In the genomic region with DNA sequence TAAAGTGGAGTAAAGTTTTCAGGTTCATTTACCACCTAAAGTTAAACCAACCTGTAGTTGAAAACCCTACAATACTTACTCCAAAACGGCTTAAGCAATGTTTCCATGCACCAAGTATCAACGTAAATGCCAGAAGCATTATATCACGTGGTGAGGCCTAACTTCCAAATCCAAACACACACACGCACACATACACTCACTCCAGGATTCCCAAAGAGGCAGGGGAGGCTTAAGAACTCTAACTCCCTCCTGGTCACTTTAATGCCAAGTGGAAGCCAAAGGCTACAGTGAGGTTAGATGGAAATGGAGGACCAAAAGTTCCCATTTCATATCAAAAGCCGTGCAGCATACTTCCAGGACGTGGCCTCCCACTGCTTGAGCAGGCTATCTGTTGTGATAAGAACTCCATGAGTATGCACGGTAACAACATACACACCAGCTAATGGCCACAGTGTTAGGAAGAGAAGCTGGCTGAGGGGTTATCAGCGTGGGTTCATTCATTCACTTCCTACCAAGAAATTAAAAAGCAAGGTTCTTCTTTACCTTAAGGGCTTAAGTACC, we compare ENCODE assay signal across 20 cellular contexts.
DNase-seq lines count a peak whose midpoint lies in the region; ATAC-seq, FAIRE-seq and TF ChIP-seq lines count a peak whose summit lies in the region.
"Had no signal": no experiment of that assay in that cellular context is flagged by ENCODE, and none has a peak within 500 bp of the region (broad histone marks: within the 10 kb centered on the region; RNA-seq: fewer than 3 reads in every experiment).

No MANE protein-coding gene starts in this region.

- H3K4me2 ChIP-seq in IMR-90 (ENCODE audit: low read depth, low read length) (no peak overlapping the region), astrocyte (ENCODE audit: low read length) (no peak overlapping the region)

- H2AK5ac ChIP-seq in IMR-90 (ENCODE audit: low read depth, low read length), result peak overlapping the region; percentile 65

- peaks cover 17% of the 10 kb centered on the region for H3K4me1 ChIP-seq in IMR-90 (ENCODE audit: control insufficient read depth, insufficient read depth, low read length)
- no peaks in the 10 kb centered on the region for H3K4me1 ChIP-seq in astrocyte (ENCODE audit: insufficient read depth, low read length)
- H3K4me1 ChIP-seq in foreskin keratinocyte, result peaks cover 38% of the 10 kb centered on the region

- in situ Hi-C loops in IMR-90 (cut with MboI; ENCODE audit: low sequenced_read_pairs), result no loop called here

- no TSS peak for BruUV-seq in IMR-90 (replicated peaks; lab: Mats Ljungman, UMichigan)

- no peak for TF ChIP-seq POLR2A in IMR-90 (IDR thresholded peaks at IDR 0.05; ENCODE audit: low read depth, low read length)

- no peaks in the 10 kb centered on the region for H3K9me3 Mint-ChIP-seq in astrocyte (ENCODE audit: unreplicated experiment)

- peak overlapping the region; percentile 72; the same call in 1 of the 2 replicates for H3K4ac ChIP-seq in IMR-90 (ENCODE audit: low read depth, low read length)

- H4K20me1 ChIP-seq in IMR-90 (ENCODE audit: insufficient read depth, low read length), result 0 out of 2 replicates have a peak, but pooled peaks cover 7% of the 10 kb centered on the region
- H4K20me1 ChIP-seq in astrocyte (ENCODE audit: insufficient read depth, low read length), result no peaks in the 10 kb centered on the region

- POLR2A ChIA-PET in IMR-90 (lab: Charles Lee; ENCODE audit: unreplicated experiment), result no interaction called here

- intact Hi-C loops in IMR-90 (cut with micrococcal nuclease), result no loop called here

- no peak overlapping the region for H3K27ac Mint-ChIP-seq in astrocyte (ENCODE audit: unreplicated experiment)
- H3K27ac Mint-ChIP-seq: activated naive CD8-positive, alpha-beta T cell treated with anti-CD3 and anti-CD28 coated beads, Interleukin-2, amount 50 U/mL, for 24 hours; activated T-helper 2 cell treated with anti-CD3 and anti-CD28 coated beads, Interferon-gamma antibody, Interleukin-2, Interleukin-4, amounts not matched to agents 10 μg/mL and 5 μg/mL and 100 μg/mL, durations not matched to agents 14 hours and 24 hours and 36 hours; T-helper 1 cell treated with Interleukin-12 subunit alpha and Interleukin-12 subunit beta and Interleukin-4 antibody, amounts not matched to agents 30 μg/mL and 1 μg/mL, for 36 hours had no signal

- peak overlapping the region; percentile 48 for H4K91ac ChIP-seq in IMR-90 (ENCODE audit: insufficient read depth, low read depth, low read length)

- peak overlapping the region; percentile 47; the same call in 1 of the 2 replicates for H2BK20ac ChIP-seq in IMR-90 (ENCODE audit: low read depth, low read length)

- no peak overlapping the region for H3K4me3 Mint-ChIP-seq in astrocyte (ENCODE audit: unreplicated experiment)
- H3K4me3 Mint-ChIP-seq: activated naive CD8-positive, alpha-beta T cell treated with anti-CD3 and anti-CD28 coated beads, Interleukin-2, amount 50 U/mL, for 24 hours; T-helper 1 cell treated with Interleukin-12 subunit alpha and Interleukin-12 subunit beta and Interleukin-4 antibody, amounts not matched to agents 30 μg/mL and 1 μg/mL, for 36 hours had no signal

- H3K14ac ChIP-seq in IMR-90 (replicated peaks; ENCODE audit: low read depth, low read length), result peak overlapping the region; percentile 81

- peaks cover 16% of the 10 kb centered on the region for H3K36me3 Mint-ChIP-seq in astrocyte (ENCODE audit: low read depth, unreplicated experiment)

- WGBS in IMR-90 (ENCODE audit: extremely low coverage in 2 of 2, insufficient read length in 1 of 2), 2 experiments, result 20% methylated on average over 1 of the region's 8 CpGs; no CpG with 5 or more reads in 1 of the 2 experiments

- peak overlapping the region in 1 of 2 experiments; percentile 66; a peak in 2 of 4 replicates for H4K8ac ChIP-seq in IMR-90 (ENCODE audit: low read depth in 2 of 2, low read length in 2 of 2)

- no peak for FAIRE-seq in astrocyte (lab: Jason Lieb, UNC)
- FAIRE-seq: H1 had no signal

- peak overlapping the region; percentile 78; the same call in 1 of the 3 replicates for H2BK15ac ChIP-seq in IMR-90 (ENCODE audit: low read depth, low read length)

- H3K79me2 ChIP-seq in astrocyte (ENCODE audit: insufficient read depth, low read length), result no peaks in the 10 kb centered on the region

- no peaks in the 10 kb centered on the region for H3K27me3 ChIP-seq in IMR-90 (ENCODE audit: control insufficient read depth, insufficient read depth, low read length)
- H3K27me3 ChIP-seq in astrocyte (ENCODE audit: insufficient read depth, low read length), result no peaks in the 10 kb centered on the region
- no peaks in the 10 kb centered on the region for H3K27me3 ChIP-seq in foreskin keratinocyte

- peak overlapping the region; percentile 54 for H2BK5ac ChIP-seq in IMR-90 (ENCODE audit: low read depth, low read length, poor library complexity, severe bottlenecking)

- no peaks in the 10 kb centered on the region for H3K9me3 ChIP-seq in IMR-90 (ENCODE audit: control insufficient read depth, insufficient read depth, low read length)
- H3K9me3 ChIP-seq in astrocyte (ENCODE audit: insufficient read depth, low read depth, low read length), result no peaks in the 10 kb centered on the region

- peak; percentile 35 for ATAC-seq in IMR-90 (ENCODE audit: low read depth)
- no peak for ATAC-seq in foreskin keratinocyte
- ATAC-seq in HG03520 (IDR thresholded peaks at IDR 0.05; ENCODE audit: unreplicated experiment), result no peak
- ATAC-seq: activated naive CD8-positive, alpha-beta T cell treated with anti-CD3 and anti-CD28 coated beads, Interleukin-2, amount 50 U/mL, for 24 hours had no signal

- no peak overlapping the region for H3K56ac ChIP-seq in IMR-90 (ENCODE audit: extremely low read depth, insufficient read depth, low read length)

- peaks cover 31 to 46% of the 10 kb centered on the region in 2 experiments for H3K79me1 ChIP-seq in IMR-90 (ENCODE audit: low read depth in 1 of 2, low read length in 2 of 2)

- CTCF ChIA-PET in IMR-90 (lab: Yijun Ruan, JAX), result interaction anchor here (0.5 to 0.6 kb wide), 2 partner anchors 9 to 13 kb away, joined by 3 read pairs; no protein-coding TSS in a partner anchor

- H3K18ac ChIP-seq in IMR-90 (ENCODE audit: low read depth, low read length), result 0 out of 2 replicates have a peak overlapping the region, but pooled peaks have one; percentile 30

- H4K5ac ChIP-seq in IMR-90 (ENCODE audit: low read depth, low read length), result no peak overlapping the region

- H3K9me1 ChIP-seq in IMR-90 (ENCODE audit: insufficient read depth, low read length), result peaks cover 8% of the 10 kb centered on the region

- peak overlapping the region; percentile 59 for H2AK9ac ChIP-seq in IMR-90 (replicated peaks; ENCODE audit: low read depth, low read length, poor library complexity)

- H2BK120ac ChIP-seq in IMR-90 (ENCODE audit: low read depth, low read length), result peak overlapping the region; percentile 55; the same call in 1 of the 2 replicates

- H3K27ac ChIP-seq in IMR-90 (ENCODE audit: insufficient read depth, low read length) (peak overlapping the region; percentile 72), astrocyte (ENCODE audit: low read depth, low read length) (no peak overlapping the region), foreskin keratinocyte (peak overlapping the region; percentile 99)
- H3K27ac ChIP-seq: HL-60 had no signal

- dilution Hi-C loops in IMR-90 (cut with HindIII; ENCODE audit: low sequenced_read_pairs, unreplicated experiment), result no loop called here

- TF ChIP-seq CTCF in IMR-90 (conservative IDR thresholded peaks at IDR 0.05; ENCODE audit: low read depth, low read length), result no peak
- TF ChIP-seq CTCF in astrocyte (IDR thresholded peaks at IDR 0.05; ENCODE audit: insufficient read depth, low read depth, low read length), result no peak
- no peak for TF ChIP-seq CTCF in foreskin keratinocyte (conservative IDR thresholded peaks at IDR 0.05)
- no peak for TF ChIP-seq CTCF in retinal pigment epithelial cell (conservative IDR thresholded peaks at IDR 0.05; ENCODE audit: low read depth, low read length)

- no peak for TF ChIP-seq RAD21 in IMR-90 (IDR thresholded peaks at IDR 0.05; ENCODE audit: low read length)

- H3K27me3 Mint-ChIP-seq in astrocyte (ENCODE audit: low read depth, unreplicated experiment), result no peaks in the 10 kb centered on the region
- H3K27me3 Mint-ChIP-seq: activated naive CD8-positive, alpha-beta T cell treated with anti-CD3 and anti-CD28 coated beads, Interleukin-2, amount 50 U/mL, for 24 hours had no signal

- H2AFZ ChIP-seq in IMR-90 (replicated peaks; ENCODE audit: low read length, poor library complexity), result peak overlapping the region; percentile 74
- no peak overlapping the region for H2AFZ ChIP-seq in astrocyte (ENCODE audit: low read depth, low read length)

- H3K23ac ChIP-seq in IMR-90 (ENCODE audit: low read depth, low read length), result peak overlapping the region; percentile 40; the same call in 1 of the 2 replicates

- H3K36me3 ChIP-seq in IMR-90 (ENCODE audit: control insufficient read depth, insufficient read depth, low read length) (peaks cover 3% of the 10 kb centered on the region), astrocyte (ENCODE audit: insufficient read depth, low read length) (no peaks in the 10 kb centered on the region)

- no peak overlapping the region for H3K9ac ChIP-seq in IMR-90 (ENCODE audit: low read depth, low read length)
- no peak overlapping the region for H3K9ac ChIP-seq in astrocyte (ENCODE audit: low read length)

- H3K4me1 Mint-ChIP-seq in astrocyte (ENCODE audit: low read depth, unreplicated experiment), result peaks cover 15% of the 10 kb centered on the region

- DNase-seq in IMR-90 (peak; percentile 83), astrocyte (ENCODE audit: low read depth) (peak; percentile 27), foreskin keratinocyte (no peak), retinal pigment epithelial cell (ENCODE audit: low read depth) (peak; percentile 64), activated T-cell treated with anti-CD3 and anti-CD28 coated beads for 4 hours (no peak), T-helper 2 cell (no peak)
- DNase-seq: activated CD4-positive, CD25-positive, alpha-beta regulatory T cell treated with anti-CD3 and anti-CD28 coated beads, Interleukin-2, amount 50 U/mL, for 72 hours; activated naive CD8-positive, alpha-beta T cell treated with anti-CD3 and anti-CD28 coated beads, Interleukin-2, amount 50 U/mL, for 24 hours; central memory CD4-positive, alpha-beta T cell; DND-41; effector CD4-positive, alpha-beta T cell; hypothalamus; NCI-H1092 treated with DMSO at 0.1 percent for 48 hours; NCI-H526 treated with DMSO at 0.1 percent for 48 hours; occipital lobe had no signal

- H3K4me3 ChIP-seq in IMR-90 (ENCODE audit: insufficient read depth, low read depth, low read length) (no peak overlapping the region), astrocyte (ENCODE audit: insufficient read depth, low read depth, low read length) (no peak overlapping the region), retinal pigment epithelial cell (ENCODE audit: low read length) (no peak overlapping the region)

TF ChIP-seq in IMR-90, 13 proteins besides CTCF, POLR2A, EP300 and RAD21 (continues in another document):
- TF ChIP-seq CEBPB (IDR thresholded peaks at IDR 0.05; ENCODE audit: low read depth, low read length) (peak; percentile 55), NFE2L2 (IDR thresholded peaks at IDR 0.05; ENCODE audit: low read depth, low read length) (no peak)

Comparison
In these comparisons a context has a peak if more than half of its experiments do, and no peak if none do; other contexts are left out.
1. DNase-seq: peak in IMR-90 (single experiment), astrocyte (single experiment) and retinal pigment epithelial cell (single experiment); none in foreskin keratinocyte (0 of 2), activated T-cell treated with anti-CD3 and anti-CD28 coated beads for 4 hours (single experiment) and T-helper 2 cell (0 of 5).